In the genomic region with DNA sequence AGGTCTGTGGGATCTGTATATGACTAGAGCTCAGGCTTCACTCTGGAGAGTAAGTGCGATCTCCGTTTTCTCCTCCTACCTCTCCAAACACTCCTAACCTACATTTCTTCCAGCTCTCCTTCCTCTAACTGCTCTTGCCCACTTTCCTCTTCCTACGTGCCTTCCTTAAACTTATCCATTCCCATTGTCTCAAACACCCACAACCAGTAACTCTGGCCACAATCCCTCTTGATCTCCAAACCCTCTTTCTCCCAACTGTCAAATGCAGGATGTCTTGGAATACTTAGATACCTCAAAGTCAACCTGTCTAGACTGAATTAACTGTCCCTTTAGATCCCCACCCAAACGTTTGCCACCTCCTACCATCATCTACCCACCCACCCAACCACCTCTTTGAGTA, we compare ENCODE assay signal across 34 cellular contexts.
"Had no signal": no experiment of that assay in that cellular context is flagged by ENCODE, and none has a peak within 500 bp of the region (broad histone marks: within the 10 kb centered on the region; RNA-seq: fewer than 3 reads in every experiment).

No MANE protein-coding gene starts in this region.

- H3K27ac ChIP-seq: KMS-11 had no signal

- H3K4me3 ChIP-seq: MG63 had no signal

- H3K9me3 ChIP-seq: MG63 had no signal

- DNase-seq: Karpas-422, Kasumi-1, MG63, MM.1S, MV-4-11, NCI-H1048, NCI-H1092, NCI-H1092 treated with DMSO at 0.1 percent for 48 hours, NCI-H1105, NCI-H1105 treated with DMSO at 0.1 percent for 48 hours, NCI-H1417, NCI-H1417 treated with DMSO at 0.1 percent for 48 hours, NCI-H1436, NCI-H1436 treated with DMSO at 0.1 percent for 48 hours, NCI-H146, NCI-H1694, NCI-H1694 treated with DMSO at 0.1 percent for 48 hours, NCI-H187, NCI-H187 treated with DMSO at 0.1 percent for 48 hours, NCI-H1930, NCI-H2029, NCI-H2029 treated with DMSO at 0.1 percent for 48 hours, NCI-H2081, NCI-H2081 treated with DMSO at 0.1 percent for 48 hours, NCI-H2107, NCI-H2171, NCI-H2171 treated with DMSO at 0.1 percent for 48 hours, NCI-H2227 treated with DMSO at 0.1 percent for 48 hours, NCI-H226, NCI-H345, NCI-H446, NCI-H446 treated with DMSO at 0.1 percent for 48 hours, NCI-H510A had no signal

- H3K27me3 ChIP-seq: MG63 had no signal

- H3K4me2 ChIP-seq: KMS-11 had no signal

- H3K36me3 ChIP-seq: MG63 had no signal

- H3K9ac ChIP-seq: KMS-11 had no signal
